Comparison of ENCODE assay signal across 7 cellular contexts in the genomic region with DNA sequence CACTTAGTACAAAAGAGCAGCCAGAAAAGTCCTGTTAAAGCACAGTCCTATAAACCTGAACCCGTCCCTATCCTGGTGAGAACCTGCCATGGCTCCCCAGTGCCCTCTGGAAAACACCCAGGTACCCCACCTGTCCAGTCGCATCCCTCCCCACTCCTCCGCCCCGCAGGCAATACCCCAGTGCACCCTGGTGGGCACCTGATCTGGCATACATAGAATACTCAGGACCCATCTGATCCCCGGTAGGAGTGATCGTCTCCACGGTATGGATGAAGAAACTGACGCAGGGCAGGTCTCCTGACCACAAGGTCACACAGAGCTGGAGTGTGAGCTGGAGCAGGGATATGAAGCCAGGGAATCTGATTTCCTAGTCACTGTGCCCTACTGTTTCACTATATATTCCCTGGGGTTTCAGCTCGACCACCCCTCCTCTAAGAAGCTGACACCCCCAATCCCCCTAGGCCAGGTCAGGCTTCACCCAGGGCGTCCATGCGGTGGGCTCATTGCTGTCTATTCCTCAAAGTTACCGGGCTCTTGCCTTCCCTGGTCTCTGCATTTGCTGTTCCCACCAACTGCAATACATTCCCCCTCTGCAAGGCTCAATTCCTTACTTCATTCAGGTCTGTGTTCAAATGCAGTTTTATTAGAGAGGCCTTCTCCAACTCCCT. TPM values are rescaled to one million over a fixed set of nuclear protein-coding genes. Genes with fewer than 3 reads are reported as not detected.
DNase-seq lines count a peak whose midpoint lies in the region; FAIRE-seq and TF ChIP-seq lines count a peak whose summit lies in the region.
"Had no signal": no experiment of that assay in that cellular context is flagged by ENCODE, and none has a peak within 500 bp of the region (broad histone marks: within the 10 kb centered on the region; RNA-seq: fewer than 3 reads in every experiment).

No MANE protein-coding gene starts in this region.

- intact Hi-C loops in activated CD4-positive, alpha-beta memory T cell treated with anti-CD3 and anti-CD28 coated beads for 36 hours (cut with micrococcal nuclease) = loop anchor here (1.0 to 5.0 kb wide), 10 partner anchors 12 to 212 kb away; a partner anchor contains a TSS

- CTCF ChIA-PET in activated CD4-positive, alpha-beta memory T cell treated with anti-CD3 and anti-CD28 coated beads for 36 hours (lab: Charles Lee) = interaction anchor here (0.8 to 6.8 kb wide), 8 partner anchors 12 to 81 kb away, joined by 3 to 68 read pairs (median 8); a partner anchor contains a TSS

- no peaks in the 10 kb centered on the region for H3K27me3 ChIP-seq in BLaER1 treated with 17β-estradiol and CSF1 and Interleukin-3, amounts not matched to agents 10 nM and 100 nM
- H3K27me3 ChIP-seq in liver (ENCODE audit: control insufficient read depth in 4 of 4, insufficient read depth in 4 of 4, low read length in 3 of 4) = no peaks in the 10 kb centered on the region

- H3K4me2 ChIP-seq in BLaER1 treated with 17β-estradiol and CSF1 and Interleukin-3, amounts not matched to agents 10 nM and 100 nM = peak overlapping the region; percentile 86 to 99 (median 93)

- H3K27me3 Mint-ChIP-seq in activated CD4-positive, alpha-beta memory T cell treated with anti-CD3 and anti-CD28 coated beads for 36 hours = no peaks in the 10 kb centered on the region

- no peaks in the 10 kb centered on the region for H3K9me3 Mint-ChIP-seq in activated CD4-positive, alpha-beta memory T cell treated with anti-CD3 and anti-CD28 coated beads for 36 hours

- no peak for FAIRE-seq in urothelium cell line (lab: Jason Lieb, UNC)

- TF ChIP-seq CTCF in liver (IDR thresholded peaks at IDR 0.05; ENCODE audit: low read depth, low read length, missing input control) = no peak

- H3K9ac ChIP-seq in BLaER1 treated with 17β-estradiol and CSF1 and Interleukin-3, amounts not matched to agents 10 nM and 100 nM = peak overlapping the region; percentile 78 to 94 (median 89)
- peak overlapping the region; percentile 61 to 97 for H3K9ac ChIP-seq in liver (ENCODE audit: low read depth in 1 of 2, low read length in 2 of 2)

- peaks cover 0 to 42% (median 17%) of the 10 kb centered on the region in 11 experiments; a peak in 17 of 22 replicates for H4K20me1 ChIP-seq in BLaER1 treated with 17β-estradiol and CSF1 and Interleukin-3, amounts not matched to agents 10 nM and 100 nM

- H3K36me3 ChIP-seq in BLaER1 treated with 17β-estradiol and CSF1 and Interleukin-3, amounts not matched to agents 10 nM and 100 nM = peaks cover 28 to 54% (median 40%) of the 10 kb centered on the region in 11 experiments
- peaks cover 0 to 3% (median under 1%) of the 10 kb centered on the region in 4 donors for H3K36me3 ChIP-seq in liver (ENCODE audit: control insufficient read depth in 4 of 4, insufficient read depth in 3 of 4, low read depth in 1 of 4, low read length in 3 of 4)

- peak overlapping the region; percentile 69 to 91 (median 87) for H3K27ac ChIP-seq in BLaER1 treated with 17β-estradiol and CSF1 and Interleukin-3, amounts not matched to agents 10 nM and 100 nM
- peak overlapping the region; percentile 92 to 96 for H3K27ac ChIP-seq in liver (ENCODE audit: low read depth in 1 of 2, low read length in 2 of 2)

- H3K36me3 Mint-ChIP-seq in activated CD4-positive, alpha-beta memory T cell treated with anti-CD3 and anti-CD28 coated beads for 36 hours = peaks cover 16% of the 10 kb centered on the region

- H3K4me3 Mint-ChIP-seq in activated CD4-positive, alpha-beta memory T cell treated with anti-CD3 and anti-CD28 coated beads for 36 hours = peak overlapping the region; percentile 96

- POLR2A ChIA-PET in activated CD4-positive, alpha-beta memory T cell treated with anti-CD3 and anti-CD28 coated beads for 36 hours (lab: Charles Lee) = interaction anchor here (0.9 to 4.2 kb wide), 5 partner anchors 12 to 76 kb away, joined by 3 to 31 read pairs (median 5); a partner anchor contains a TSS

- H3K27ac Mint-ChIP-seq in activated CD4-positive, alpha-beta memory T cell treated with anti-CD3 and anti-CD28 coated beads for 36 hours = peak overlapping the region; percentile 93

- WGBS in liver = 65% methylated on average over 12 of the region's 12 CpGs

- TF ChIP-seq RAD21 in liver (IDR thresholded peaks at IDR 0.05) = no peak

- peaks cover 39% of the 10 kb centered on the region for H3K4me1 Mint-ChIP-seq in activated CD4-positive, alpha-beta memory T cell treated with anti-CD3 and anti-CD28 coated beads for 36 hours (ENCODE audit: low read depth)

- peaks cover 20 to 68% (median 32%) of the 10 kb centered on the region in 10 experiments for H3K4me1 ChIP-seq in BLaER1 treated with 17β-estradiol and CSF1 and Interleukin-3, amounts not matched to agents 10 nM and 100 nM
- peaks cover 5 to 25% (median 17%) of the 10 kb centered on the region in 4 donors for H3K4me1 ChIP-seq in liver (ENCODE audit: control insufficient read depth in 4 of 4, insufficient read depth in 4 of 4, low read length in 3 of 4)

- DNase-seq in activated CD4-positive, alpha-beta memory T cell treated with anti-CD3 and anti-CD28 coated beads for 36 hours = no peak
- DNase-seq in NCI-H2107 treated with DMSO at 0.1 percent for 48 hours (lab: John Stamatoyannopoulos, UW; ENCODE audit: unreplicated experiment) (no peak), urothelium cell line (ENCODE audit: low spot score) (no peak), NCI-H2171 treated with DMSO at 0.1 percent for 48 hours (lab: John Stamatoyannopoulos, UW) (no peak)

- peak overlapping the region; percentile 50 to 85 (median 74) for H3K4me3 ChIP-seq in BLaER1 treated with 17β-estradiol and CSF1 and Interleukin-3, amounts not matched to agents 10 nM and 100 nM
- H3K4me3 ChIP-seq in liver (ENCODE audit: low read depth in 1 of 3, low read length in 3 of 3) = peak overlapping the region; percentile 35 to 67 (median 55)

- 0 out of 22 replicates have a peak, but pooled peaks cover 0 to 5% (median 0%) of the 10 kb centered on the region in 11 experiments for H3K9me3 ChIP-seq in BLaER1 treated with 17β-estradiol and CSF1 and Interleukin-3, amounts not matched to agents 10 nM and 100 nM (replicated peaks in 1 of 11)
- no peaks in the 10 kb centered on the region for H3K9me3 ChIP-seq in liver (ENCODE audit: control insufficient read depth in 4 of 4, low read length in 3 of 4)

TF ChIP-seq in liver, 16 proteins besides CTCF, POLR2A, EP300 and RAD21:
- no peak for TF ChIP-seq JUND (IDR thresholded peaks at IDR 0.05)
- TF ChIP-seq HNF4G (IDR thresholded peaks at IDR 0.05) = no peak
- TF ChIP-seq, protein P1, sequence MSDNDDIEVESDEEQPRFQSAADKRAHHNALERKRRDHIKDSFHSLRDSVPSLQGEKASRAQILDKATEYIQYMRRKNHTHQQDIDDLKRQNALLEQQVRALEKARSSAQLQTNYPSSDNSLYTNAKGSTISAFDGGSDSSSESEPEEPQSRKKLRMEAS (IDR thresholded peaks at IDR 0.05) = no peak
- TF ChIP-seq TAF1 (conservative IDR thresholded peaks at IDR 0.05) = no peak
- TF ChIP-seq, protein P2, sequence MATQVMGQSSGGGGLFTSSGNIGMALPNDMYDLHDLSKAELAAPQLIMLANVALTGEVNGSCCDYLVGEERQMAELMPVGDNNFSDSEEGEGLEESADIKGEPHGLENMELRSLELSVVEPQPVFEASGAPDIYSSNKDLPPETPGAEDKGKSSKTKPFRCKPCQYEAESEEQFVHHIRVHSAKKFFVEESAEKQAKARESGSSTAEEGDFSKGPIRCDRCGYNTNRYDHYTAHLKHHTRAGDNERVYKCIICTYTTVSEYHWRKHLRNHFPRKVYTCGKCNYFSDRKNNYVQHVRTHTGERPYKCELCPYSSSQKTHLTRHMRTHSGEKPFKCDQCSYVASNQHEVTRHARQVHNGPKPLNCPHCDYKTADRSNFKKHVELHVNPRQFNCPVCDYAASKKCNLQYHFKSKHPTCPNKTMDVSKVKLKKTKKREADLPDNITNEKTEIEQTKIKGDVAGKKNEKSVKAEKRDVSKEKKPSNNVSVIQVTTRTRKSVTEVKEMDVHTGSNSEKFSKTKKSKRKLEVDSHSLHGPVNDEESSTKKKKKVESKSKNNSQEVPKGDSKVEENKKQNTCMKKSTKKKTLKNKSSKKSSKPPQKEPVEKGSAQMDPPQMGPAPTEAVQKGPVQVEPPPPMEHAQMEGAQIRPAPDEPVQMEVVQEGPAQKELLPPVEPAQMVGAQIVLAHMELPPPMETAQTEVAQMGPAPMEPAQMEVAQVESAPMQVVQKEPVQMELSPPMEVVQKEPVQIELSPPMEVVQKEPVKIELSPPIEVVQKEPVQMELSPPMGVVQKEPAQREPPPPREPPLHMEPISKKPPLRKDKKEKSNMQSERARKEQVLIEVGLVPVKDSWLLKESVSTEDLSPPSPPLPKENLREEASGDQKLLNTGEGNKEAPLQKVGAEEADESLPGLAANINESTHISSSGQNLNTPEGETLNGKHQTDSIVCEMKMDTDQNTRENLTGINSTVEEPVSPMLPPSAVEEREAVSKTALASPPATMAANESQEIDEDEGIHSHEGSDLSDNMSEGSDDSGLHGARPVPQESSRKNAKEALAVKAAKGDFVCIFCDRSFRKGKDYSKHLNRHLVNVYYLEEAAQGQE (IDR thresholded peaks at IDR 0.05) = no peak
- TF ChIP-seq, protein P3, sequence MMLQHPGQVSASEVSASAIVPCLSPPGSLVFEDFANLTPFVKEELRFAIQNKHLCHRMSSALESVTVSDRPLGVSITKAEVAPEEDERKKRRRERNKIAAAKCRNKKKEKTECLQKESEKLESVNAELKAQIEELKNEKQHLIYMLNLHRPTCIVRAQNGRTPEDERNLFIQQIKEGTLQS (IDR thresholded peaks at IDR 0.05) = no peak

RNA-seq across cellular contexts. Expression of a gene that starts 12.6 kb away (rescaled TPM):
- 10 to 100 TPM; 26.1 to 29.4 TPM for total RNA-seq in activated CD4-positive, alpha-beta memory T cell treated with anti-CD3 and anti-CD28 coated beads for 36 hours
- 1 to 10 TPM; 2.9 to 4.2 TPM for total RNA-seq in liver
- polyA plus RNA-seq in liver = 1 to 10 TPM; 1.2 to 4.5 TPM

RNA-seq across cellular contexts. Expression of a gene that starts 15.1 kb away (rescaled TPM):
- total RNA-seq in activated CD4-positive, alpha-beta memory T cell treated with anti-CD3 and anti-CD28 coated beads for 36 hours = not detected
- total RNA-seq in liver = not detected
- polyA plus RNA-seq in liver = not detected
- total RNA-seq: renal cortical epithelial cell had no signal

RNA-seq across cellular contexts. Expression of a gene that starts 25.7 kb away (rescaled TPM):
- 10 to 100 TPM; 13.8 to 16.8 TPM for total RNA-seq in activated CD4-positive, alpha-beta memory T cell treated with anti-CD3 and anti-CD28 coated beads for 36 hours
- total RNA-seq in liver = 1 to 10 TPM; 3.7 to 6.1 TPM
- polyA plus RNA-seq in liver = 1 to 10 TPM; 2.9 to 4.5 TPM

RNA-seq across cellular contexts. Expression of a gene that starts 26.4 kb away (rescaled TPM):
- 100 to 1,000 TPM; 789 TPM for total RNA-seq in activated CD4-positive, alpha-beta memory T cell treated with anti-CD3 and anti-CD28 coated beads for 36 hours
- total RNA-seq in liver = 10 to 100 TPM; 38.6 to 71.9 TPM
- 100 to 1,000 TPM; 109 to 175 TPM for polyA plus RNA-seq in liver

RNA-seq across cellular contexts. Expression of a gene that starts 50.1 kb away (rescaled TPM):
- 1 to 10 TPM; 6.6 to 8.3 TPM for total RNA-seq in activated CD4-positive, alpha-beta memory T cell treated with anti-CD3 and anti-CD28 coated beads for 36 hours
- under 1 TPM; 0.05 to 0.50 TPM for total RNA-seq in liver
- polyA plus RNA-seq in liver = under 1 TPM; 0.06 to 0.08 TPM

Comparison
In these comparisons a context has a peak if more than half of its experiments do, and no peak if none do; other contexts are left out.
1. RNA of a gene that starts 12.6 kb away (total RNA-seq): 26.1 to 29.4 TPM in activated CD4-positive, alpha-beta memory T cell treated with anti-CD3 and anti-CD28 coated beads for 36 hours; 2.9 to 4.2 TPM in liver; every median in the first group is over 4 times any median in the second.